In genomic region chr1:155244368-155245162, GRCh38 we compare ENCODE assay signal across 8 cellular contexts. TPM values are rescaled to one million over a fixed set of nuclear protein-coding genes. Genes with fewer than 3 reads are reported as not detected.
DNase-seq lines count a peak whose midpoint lies in the region; ATAC-seq, FAIRE-seq and TF ChIP-seq lines count a peak whose summit lies in the region.

No MANE protein-coding gene starts in this region.

- peak in 5 of 6 experiments; percentile 46 to 98 (median 89) for TF ChIP-seq CTCF in adrenal gland (IDR thresholded peaks at IDR 0.05)
- peak in 5 of 9 donors; percentile 24 to 46 (median 39) for TF ChIP-seq CTCF in heart right ventricle (IDR thresholded peaks at IDR 0.05)
- peak; percentile 3 for TF ChIP-seq CTCF in upper lobe of right lung (IDR thresholded peaks at IDR 0.05)

- H3K36me3 ChIP-seq in adrenal gland (replicated peaks in 1 of 2) (peaks cover 0 to 16% of the 10 kb centered on the region in 2 donors), heart right ventricle (peaks cover 0 to 30% (median 4%) of the 10 kb centered on the region in 9 donors), upper lobe of right lung (peaks cover 2% of the 10 kb centered on the region)

- peak; percentile 66 for FAIRE-seq in GM12892 (lab: Jason Lieb, UNC)

- H3K4me1 ChIP-seq in adrenal gland (replicated peaks in 1 of 2) (peaks cover 20 to 21% of the 10 kb centered on the region in 2 donors), heart right ventricle (peaks cover 3 to 47% (median 28%) of the 10 kb centered on the region in 9 donors), upper lobe of right lung (peaks cover 25% of the 10 kb centered on the region)

- H3K27ac ChIP-seq in adrenal gland: peak overlapping the region; percentile 84 to 96 (median 87)
- H3K27ac ChIP-seq in heart right ventricle: peak overlapping the region; percentile 71 to 96 (median 92)
- peak overlapping the region; percentile 94 for H3K27ac ChIP-seq in upper lobe of right lung

- peak overlapping the region in 3 of 4 donors; percentile 45 to 63 (median 49) for H3K4me3 ChIP-seq in adrenal gland
- peak overlapping the region; percentile 27 to 84 (median 69) for H3K4me3 ChIP-seq in heart right ventricle
- H3K4me3 ChIP-seq in upper lobe of right lung: peak overlapping the region; percentile 80

- no peaks in the 10 kb centered on the region for H3K27me3 ChIP-seq in adrenal gland
- no peaks in the 10 kb centered on the region for H3K27me3 ChIP-seq in heart right ventricle
- H3K27me3 ChIP-seq in upper lobe of right lung: no peaks in the 10 kb centered on the region

- TF ChIP-seq POLR2A in GM12892 (IDR thresholded peaks at IDR 0.05; ENCODE audit: low read depth, low read length) (peak; percentile 96), adrenal gland (IDR thresholded peaks at IDR 0.05) (peak; percentile 93 to 94)

- WGBS in adrenal gland, 4 donors: 0 to 1% (median 0%) methylated on average over 43 to 53 of the region's 53 CpGs
- 0% methylated on average over 53 of the region's 53 CpGs for WGBS in heart right ventricle, 2 donors

- ATAC-seq in HG02840 (IDR thresholded peaks at IDR 0.05; ENCODE audit: low FRiP score, unreplicated experiment) (peak; percentile 88), heart right ventricle (peak; percentile 91 to 97 (median 96)), upper lobe of right lung (peak; percentile 94)

- H3K9me3 ChIP-seq in adrenal gland (replicated peaks in 1 of 3): no peaks in the 10 kb centered on the region
- H3K9me3 ChIP-seq in heart right ventricle: no peaks in the 10 kb centered on the region
- no peaks in the 10 kb centered on the region for H3K9me3 ChIP-seq in upper lobe of right lung

- peak; percentile 92 for DNase-seq in GM12892 (ENCODE audit: insufficient read length)
- DNase-seq in NCI-H1436 (lab: John Stamatoyannopoulos, UW): peak; percentile 99
- peak; percentile 96 for DNase-seq in SW480 (ENCODE audit: low spot score)
- DNase-seq in adrenal gland: peak; percentile 95 to 99 (median 98)
- DNase-seq in heart right ventricle: peak; percentile 95 to 99
- DNase-seq in posterior vena cava (ENCODE audit: low spot score): peak; percentile 99
- DNase-seq in upper lobe of right lung: peak; percentile 95

- intact Hi-C loops in adrenal gland (cut with DNase I): loop anchor here in 1 of 2 donors (5.0 kb wide), 1 partner anchor 37 kb away; the partner anchor contains the start of genes MTX1 and THBS3
- intact Hi-C loops in heart right ventricle (cut with DNase I): loop anchor here in 4 of 10 donors (1.0 to 5.0 kb wide), 3 partner anchors 36 to 348 kb away; partner anchors contain the start of genes MTX1 (in 4 of the 4) and THBS3 (in 3 of the 4)
- intact Hi-C loops in posterior vena cava (cut with DNase I): no loop called here
- intact Hi-C loops in upper lobe of right lung (cut with DNase I): no loop called here

RNA-seq across cellular contexts. Expression of gene ENTREP3, which starts 10.7 kb away (rescaled TPM):
- 6.4 TPM for polyA plus RNA-seq in GM12892 (2012; ENCODE audit: missing spikeins)
- total RNA-seq in adrenal gland (10 to 100 TPM in 7 of 8 donors, 1 to 10 TPM in 1; 9.1 to 43.0 (median 34.2) TPM), heart right ventricle (10 to 100 TPM in 7 of 10 donors, 1 to 10 TPM in 3; 8.6 to 21.0 (median 11.3) TPM), posterior vena cava (10 to 100 TPM; 21.3 to 25.3 TPM), upper lobe of right lung (27.8 TPM)
- polyA plus RNA-seq in adrenal gland (10 to 100 TPM; 10.3 to 26.9 (median 22.7) TPM), heart right ventricle (10 to 100 TPM in 1 of 2 donors, 1 to 10 TPM in 1; 7.1 to 13.7 TPM)

RNA-seq across cellular contexts. Expression of gene SCAMP3, which starts 17.6 kb away (rescaled TPM):
- polyA plus RNA-seq in GM12892 (2012; ENCODE audit: missing spikeins): 32.2 TPM
- 100 to 1,000 TPM in 4 of 8 donors, 10 to 100 TPM in 4; 51.0 to 143 (median 103) TPM for total RNA-seq in adrenal gland
- 100 to 1,000 TPM in 1 of 3 donors, 10 to 100 TPM in 2; 41.9 to 102 (median 78.0) TPM for polyA plus RNA-seq in adrenal gland
- 10 to 100 TPM; 54.1 to 73.1 (median 60.1) TPM for total RNA-seq in heart right ventricle
- polyA plus RNA-seq in heart right ventricle: 100 to 1,000 TPM in 1 of 2 donors, 10 to 100 TPM in 1; 47.9 to 109 TPM
- 10 to 100 TPM; 34.7 to 37.3 TPM for total RNA-seq in posterior vena cava
- total RNA-seq in upper lobe of right lung: 70.9 TPM

RNA-seq across cellular contexts. Expression of gene CLK2, which starts 28.7 kb away (rescaled TPM):
- polyA plus RNA-seq in GM12892 (2012; ENCODE audit: missing spikeins): 54.9 TPM
- total RNA-seq in adrenal gland (10 to 100 TPM; 10.7 to 94.2 (median 54.9) TPM), heart right ventricle (10 to 100 TPM; 12.5 to 21.9 (median 18.0) TPM), posterior vena cava (10 to 100 TPM; 31.2 to 32.3 TPM), upper lobe of right lung (51.2 TPM)
- polyA plus RNA-seq in adrenal gland (100 to 1,000 TPM in 2 of 3 donors, 10 to 100 TPM in 1; 47.1 to 162 (median 122) TPM), heart right ventricle (10 to 100 TPM; 17.4 to 47.1 TPM)

RNA-seq across cellular contexts. Expression of gene HCN3, which starts 32.7 kb away (rescaled TPM):
- polyA plus RNA-seq in GM12892 (2012; ENCODE audit: missing spikeins): 1.1 TPM
- total RNA-seq in adrenal gland (1 to 10 TPM; 1.0 to 6.5 (median 3.7) TPM), heart right ventricle (1 to 10 TPM in 5 of 10 donors, under 1 TPM in 5; 0.68 to 1.7 (median 1.0) TPM), posterior vena cava (1 to 10 TPM; 1.4 to 1.5 TPM), upper lobe of right lung (2.6 TPM)
- polyA plus RNA-seq in adrenal gland (10 to 100 TPM in 1 of 3 donors, 1 to 10 TPM in 2; 3.1 to 14.5 (median 6.2) TPM), heart right ventricle (1 to 10 TPM in 1 of 2 donors, under 1 TPM in 1; 0.81 to 3.2 TPM)

RNA-seq across cellular contexts. Expression of gene MTX1, which starts 36.1 kb away (rescaled TPM):
- polyA plus RNA-seq in GM12892 (2012; ENCODE audit: missing spikeins): 36.4 TPM
- total RNA-seq in adrenal gland (10 to 100 TPM; 39.2 to 83.8 (median 45.5) TPM), heart right ventricle (10 to 100 TPM; 13.1 to 25.8 (median 17.1) TPM), posterior vena cava (10 to 100 TPM; 20.9 to 26.8 TPM), upper lobe of right lung (28.4 TPM)
- polyA plus RNA-seq in adrenal gland (100 to 1,000 TPM in 1 of 3 donors, 10 to 100 TPM in 2; 26.7 to 111 (median 79.8) TPM), heart right ventricle (10 to 100 TPM; 33.9 to 49.7 TPM)

Comparison
In these comparisons a context has a peak if more than half of its experiments do, and no peak if none do; other contexts are left out.
1. Peak in every context shown above with its lines: DNase-seq, ATAC-seq, H3K4me3 ChIP-seq and H3K27ac ChIP-seq.
2. CTCF ChIP-seq: peak in every context shown above with its lines; median percentile 89 in adrenal gland; 39 in heart right ventricle; 3 in upper lobe of right lung.